In genomic region chr11:69261116-69261515, GRCh38 we compare ENCODE assay signal across 24 cellular contexts. TPM values are rescaled to one million over a fixed set of nuclear protein-coding genes. Genes with fewer than 3 reads are reported as not detected.
DNase-seq lines count a peak whose midpoint lies in the region; ATAC-seq, FAIRE-seq and TF ChIP-seq lines count a peak whose summit lies in the region.
"Had no signal": no experiment of that assay in that cellular context is flagged by ENCODE, and none has a peak within 500 bp of the region (broad histone marks: within the 10 kb centered on the region; RNA-seq: fewer than 3 reads in every experiment).

No MANE protein-coding gene starts in this region.

- H3K36me3 Mint-ChIP-seq in natural killer cell treated with Interleukin-12 subunit alpha and Interleukin-12 subunit beta and Interleukin-15 and Interleukin-18, amount 100 ng/mL, for 72 hours, result no peaks in the 10 kb centered on the region
- no peaks in the 10 kb centered on the region for H3K36me3 Mint-ChIP-seq in natural killer cell
- H3K36me3 Mint-ChIP-seq: CD4-positive, CD25-positive, alpha-beta regulatory T cell had no signal

- H3K4ac ChIP-seq in H1 (replicated peaks; ENCODE audit: insufficient read length, low read depth, low read length), result no peak overlapping the region
- H3K4ac ChIP-seq in neuronal stem cell (ENCODE audit: low read length), result no peak overlapping the region

- no peak overlapping the region for H3K9ac ChIP-seq in H1 (replicated peaks in 1 of 4; ENCODE audit: extremely low read depth in 1 of 4, low read depth in 3 of 4, low read length in 3 of 4)
- no peak overlapping the region for H3K9ac ChIP-seq in neuronal stem cell (ENCODE audit: low read depth, low read length, poor library complexity)
- H3K9ac ChIP-seq: GM23248 had no signal

- no peak overlapping the region for H3K18ac ChIP-seq in H1 (ENCODE audit: extremely low read depth, low read length)
- peak overlapping the region; percentile 49 for H3K18ac ChIP-seq in neuronal stem cell (ENCODE audit: low read length)

- no peak overlapping the region for H3K4me2 ChIP-seq in H1 (ENCODE audit: insufficient read depth in 1 of 2, low read depth in 2 of 2, low read length in 2 of 2)
- H3K4me2 ChIP-seq in neuronal stem cell (ENCODE audit: insufficient read depth, low read length, poor library complexity, severe bottlenecking), result no peak overlapping the region

- no peaks in the 10 kb centered on the region for H3K36me3 ChIP-seq in H1 (ENCODE audit: control insufficient read depth in 2 of 4, insufficient read depth in 4 of 4, low read length in 3 of 4)
- H3K36me3 ChIP-seq in neuronal stem cell (replicated peaks in 1 of 2; ENCODE audit: control insufficient read depth in 2 of 2, insufficient read depth in 2 of 2, low read length in 2 of 2), result no peaks in the 10 kb centered on the region
- H3K36me3 ChIP-seq: BE2C had no signal

- peaks cover 0 to 2% of the 10 kb centered on the region in 2 experiments for H4K20me1 ChIP-seq in H1 (replicated peaks in 1 of 2; ENCODE audit: control insufficient read depth in 1 of 2, insufficient read depth in 2 of 2, low read length in 2 of 2)

- H4K8ac ChIP-seq in H1 (ENCODE audit: extremely low read depth, insufficient read depth, low read length) (no peak overlapping the region), neuronal stem cell (ENCODE audit: low read depth, low read length) (no peak overlapping the region)

- DNase-seq in natural killer cell treated with Interleukin-12 subunit alpha and Interleukin-12 subunit beta and Interleukin-15 and Interleukin-18, amount 100 ng/mL, for 72 hours (ENCODE audit: low spot score), result peak; percentile 12
- DNase-seq in natural killer cell (no peak), H1 (ENCODE audit: low read depth in 1 of 2, low spot score in 2 of 2) (no peak), neuronal stem cell (ENCODE audit: low spot score) (no peak), GM10248 (ENCODE audit: extremely low spot score) (no peak)
- DNase-seq in stimulated activated CD4-positive, alpha-beta T cell treated with anti-CD3 and anti-CD28 coated beads, Interleukin-4, amount 100 ng/mL, for 4 hours, result no peak
- DNase-seq: ACHN; BE2C; C1 segment of cervical spinal cord; CD4-positive, CD25-positive, alpha-beta regulatory T cell; CD8-positive, alpha-beta memory T cell; COR-L47; DMS 273 treated with DMSO at 0.1 percent for 48 hours; DMS53; DND-41; EL; GM23248; HCEC 1CT had no signal

- no peak for TF ChIP-seq POLR2A in H1 (IDR thresholded peaks at IDR 0.05; ENCODE audit: control extremely low read depth in 1 of 2, low read depth in 2 of 2, low read length in 2 of 2)

- H3K79me1 ChIP-seq in H1 (ENCODE audit: low read depth, low read length), result no peaks in the 10 kb centered on the region
- H3K79me1 ChIP-seq in neuronal stem cell (ENCODE audit: low read depth, low read length), result no peaks in the 10 kb centered on the region

- H2AFZ ChIP-seq in H1 (ENCODE audit: low read length) (no peak overlapping the region), neuronal stem cell (ENCODE audit: low read length) (no peak overlapping the region)
- H2AFZ ChIP-seq: GM23248 had no signal

- CTCF ChIA-PET in H1 (lab: Charles Lee; ENCODE audit: partially characterized antibody), result no interaction called here
- CTCF ChIA-PET in GM10248 (lab: Yijun Ruan, JAX), result no interaction called here

- H2AK5ac ChIP-seq in H1 (ENCODE audit: low read depth, low read length) (no peak overlapping the region), neuronal stem cell (ENCODE audit: low read depth, low read length) (peak overlapping the region; percentile 36)

- peak overlapping the region; percentile 46; the same call in 1 of the 2 replicates for H2BK15ac ChIP-seq in H1 (ENCODE audit: low read length)
- no peak overlapping the region for H2BK15ac ChIP-seq in neuronal stem cell (ENCODE audit: low read length)

- TF ChIP-seq RAD21 in H1 (IDR thresholded peaks at IDR 0.05 in 1 of 2, conservative IDR thresholded peaks at IDR 0.05 in 1 of 2; ENCODE audit: low read depth in 2 of 2, low read length in 2 of 2), result no peak

- H3K27ac Mint-ChIP-seq in natural killer cell treated with Interleukin-12 subunit alpha and Interleukin-12 subunit beta and Interleukin-15 and Interleukin-18, amount 100 ng/mL, for 72 hours, result no peak overlapping the region
- H3K27ac Mint-ChIP-seq in natural killer cell, result no peak overlapping the region
- H3K27ac Mint-ChIP-seq: CD4-positive, CD25-positive, alpha-beta regulatory T cell; CD8-positive, alpha-beta memory T cell had no signal

- no peak overlapping the region for H3K56ac ChIP-seq in H1 (replicated peaks; ENCODE audit: insufficient read length, low read depth, low read length)

- H3K79me2 ChIP-seq in H1 (ENCODE audit: control insufficient read depth in 1 of 2, insufficient read depth in 2 of 2, low read length in 2 of 2), result no peaks in the 10 kb centered on the region

- H3K4me1 Mint-ChIP-seq in natural killer cell treated with Interleukin-12 subunit alpha and Interleukin-12 subunit beta and Interleukin-15 and Interleukin-18, amount 100 ng/mL, for 72 hours (ENCODE audit: low read depth in 2 of 2), result peaks cover 0 to 6% of the 10 kb centered on the region in 2 donors
- peaks cover 0 to 5% of the 10 kb centered on the region in 2 donors for H3K4me1 Mint-ChIP-seq in natural killer cell
- H3K4me1 Mint-ChIP-seq: CD8-positive, alpha-beta memory T cell had no signal

- no peak for TF ChIP-seq EP300 in H1 (IDR thresholded peaks at IDR 0.05; ENCODE audit: borderline replicate concordance in 1 of 2, low read depth in 2 of 2, low read length in 2 of 2)

- H3K23ac ChIP-seq in H1 (ENCODE audit: insufficient read length) (no peak overlapping the region), neuronal stem cell (ENCODE audit: low read depth, low read length, poor library complexity) (no peak overlapping the region)

- no peak overlapping the region for H3K14ac ChIP-seq in H1 (ENCODE audit: insufficient read length)
- no peak overlapping the region for H3K14ac ChIP-seq in neuronal stem cell (ENCODE audit: low read length)

- H2BK120ac ChIP-seq in H1 (replicated peaks; ENCODE audit: low read depth, low read length), result no peak overlapping the region
- H2BK120ac ChIP-seq in neuronal stem cell (ENCODE audit: low read depth, low read length), result no peak overlapping the region

- H2BK12ac ChIP-seq in H1 (ENCODE audit: low read depth, low read length), result no peak overlapping the region
- no peak overlapping the region for H2BK12ac ChIP-seq in neuronal stem cell (ENCODE audit: low read length)

- POLR2A ChIA-PET in H1 (lab: Charles Lee; ENCODE audit: partially characterized antibody), result no interaction called here
- POLR2A ChIA-PET in GM10248 (lab: Yijun Ruan, JAX), result interaction anchor here (0.6 kb wide), 1 partner anchor 16 kb away, joined by 5 read pairs; no protein-coding TSS in a partner anchor

- TF ChIP-seq CTCF in natural killer cell (IDR thresholded peaks at IDR 0.05) (no peak), H1 (IDR thresholded peaks at IDR 0.05; ENCODE audit: control extremely low read depth in 1 of 3, insufficient read depth in 1 of 3, low read depth in 1 of 3, low read length in 3 of 3) (no peak), GM10248 (IDR thresholded peaks at IDR 0.05; ENCODE audit: control extremely low read depth, extremely low read depth, low read depth, missing control alignments) (no peak)

- H3K4me1 ChIP-seq in H1 (replicated peaks in 1 of 4; ENCODE audit: control insufficient read depth in 3 of 4, insufficient read depth in 4 of 4, low read length in 3 of 4) (peaks cover 4 to 8% (median 6%) of the 10 kb centered on the region in 4 experiments; a peak in 6 of 7 replicates), neuronal stem cell (ENCODE audit: control insufficient read depth in 2 of 2, insufficient read depth in 1 of 2, low read depth in 1 of 2, low read length in 2 of 2) (peaks cover 0 to 6% of the 10 kb centered on the region in 2 donors)

- no peak for FAIRE-seq in H1 (lab: Jason Lieb, UNC)
- FAIRE-seq: A204.1, GM12891, GM19239, H54, HTR-8/SVneo had no signal

- H2BK5ac ChIP-seq in H1 (ENCODE audit: low read depth, low read length), result no peak overlapping the region
- H2BK5ac ChIP-seq in neuronal stem cell (ENCODE audit: low read length), result no peak overlapping the region

- H3K27me3 ChIP-seq in H1 (replicated peaks in 1 of 4; ENCODE audit: control insufficient read depth in 3 of 4, extremely low read depth in 1 of 4, insufficient read depth in 3 of 4, low read length in 3 of 4), result peaks cover 0 to 3% (median under 1%) of the 10 kb centered on the region in 4 experiments; a peak in 1 of 7 replicates
- no peaks in the 10 kb centered on the region for H3K27me3 ChIP-seq in neuronal stem cell (ENCODE audit: control insufficient read depth in 3 of 3, insufficient read depth in 3 of 3, low read depth in 1 of 3, low read length in 3 of 3)
- H3K27me3 ChIP-seq: BE2C had no signal

- no peak overlapping the region for H3K4me3 ChIP-seq in H1 (ENCODE audit: extremely low read depth in 1 of 4, insufficient read depth in 2 of 4, low read depth in 3 of 4, low read length in 4 of 4)
- H3K4me3 ChIP-seq in neuronal stem cell (ENCODE audit: low read length in 2 of 2), result no peak overlapping the region
- H3K4me3 ChIP-seq: GM23248 had no signal

- H4K91ac ChIP-seq in H1 (replicated peaks; ENCODE audit: insufficient read length, low read length) (no peak overlapping the region), neuronal stem cell (ENCODE audit: low read depth, low read length, poor library complexity) (no peak overlapping the region)

- no peak overlapping the region for H2BK20ac ChIP-seq in H1 (ENCODE audit: low read length)

- 0 out of 4 replicates have a peak, but pooled peaks cover 2 to 5% of the 10 kb centered on the region in 2 experiments for H3K9me3 ChIP-seq in H1 (ENCODE audit: insufficient read depth in 2 of 2, low read depth in 1 of 2, low read length in 1 of 2)
- peaks cover 0 to 2% of the 10 kb centered on the region in 2 donors for H3K9me3 ChIP-seq in neuronal stem cell (replicated peaks in 1 of 2; ENCODE audit: control insufficient read depth in 2 of 2, insufficient read depth in 1 of 2, low read depth in 1 of 2, low read length in 2 of 2)
- H3K9me3 ChIP-seq: BE2C had no signal

- no peak overlapping the region for H3K4me3 Mint-ChIP-seq in natural killer cell treated with Interleukin-12 subunit alpha and Interleukin-12 subunit beta and Interleukin-15 and Interleukin-18, amount 100 ng/mL, for 72 hours
- H3K4me3 Mint-ChIP-seq in natural killer cell, result no peak overlapping the region
- H3K4me3 Mint-ChIP-seq: CD4-positive, CD25-positive, alpha-beta regulatory T cell; CD8-positive, alpha-beta memory T cell had no signal

- no peak overlapping the region for H3K27ac ChIP-seq in H1 (ENCODE audit: low read depth, low read length)
- H3K27ac ChIP-seq in neuronal stem cell (replicated peaks; ENCODE audit: low read length), result no peak overlapping the region
- H3K27ac ChIP-seq: GM23248 had no signal

- H4K5ac ChIP-seq in H1 (ENCODE audit: insufficient read length, low read depth, low read length), result no peak overlapping the region

- peaks cover 7% of the 10 kb centered on the region; the same call in 1 of the 2 replicates for H3K23me2 ChIP-seq in H1 (ENCODE audit: low read depth, low read length)

- H3K9me3 Mint-ChIP-seq in natural killer cell treated with Interleukin-12 subunit alpha and Interleukin-12 subunit beta and Interleukin-15 and Interleukin-18, amount 100 ng/mL, for 72 hours, result no peaks in the 10 kb centered on the region
- peaks cover 0 to 6% of the 10 kb centered on the region in 2 donors for H3K9me3 Mint-ChIP-seq in natural killer cell

- 89% methylated on average over 3 of the region's 3 CpGs; no CpG with 5 or more reads in 1 of the 2 experiments for WGBS in H1 (ENCODE audit: extremely low coverage in 1 of 2, insufficient coverage in 1 of 2, insufficient read length in 1 of 2, insufficient replicate concordance in 2 of 2, low coverage in 1 of 2, low lambda C conversion rate in 2 of 2, missing lambda C conversion rate in 1 of 2), 2 experiments
- WGBS in neuronal stem cell (ENCODE audit: extremely low coverage in 2 of 2, insufficient read length in 2 of 2, insufficient replicate concordance in 1 of 2), 2 donors, result no CpG with 5 or more reads among the region's 3 CpGs

- intact Hi-C loops in natural killer cell (cut with micrococcal nuclease), result no loop called here

- no peak for ATAC-seq in natural killer cell treated with Interleukin-12 subunit alpha and Interleukin-12 subunit beta and Interleukin-15 and Interleukin-18, amount 100 ng/mL, for 72 hours
- ATAC-seq in natural killer cell (no peak), GM21367 (IDR thresholded peaks at IDR 0.05; ENCODE audit: unreplicated experiment) (no peak)

- peaks cover 16 to 29% of the 10 kb centered on the region in 2 donors for H3K27me3 Mint-ChIP-seq in natural killer cell treated with Interleukin-12 subunit alpha and Interleukin-12 subunit beta and Interleukin-15 and Interleukin-18, amount 100 ng/mL, for 72 hours
- peaks cover 23 to 33% of the 10 kb centered on the region in 2 donors for H3K27me3 Mint-ChIP-seq in natural killer cell (ENCODE audit: low read depth in 2 of 2)
- H3K27me3 Mint-ChIP-seq: CD4-positive, CD25-positive, alpha-beta regulatory T cell had no signal

RNA-seq across cellular contexts. Expression of gene MYEOV, which starts 32.8 kb away (rescaled TPM):
- not detected for total RNA-seq in natural killer cell treated with Interleukin-12 subunit alpha and Interleukin-12 subunit beta and Interleukin-15 and Interleukin-18, amount 100 ng/mL, for 72 hours
- 1 to 10 TPM in 2 of 3 donors, not detected in 1; 1.1 to 1.2 TPM for total RNA-seq in natural killer cell
- total RNA-seq in H1 (2021; fragmentation: NEBNext Ultra II Directional; extraction: Animal tissue kit (Norgen Biotek cat#: 25700)), result 0.67 and 0.86 TPM in 2 replicates
- polyA plus RNA-seq in H1 (2011; rRNA removed), result 0.44 and 1.0 TPM in 2 replicates
- polyA plus RNA-seq in H1 (2011; cell fraction: cytosol; rRNA removed), result 0.50 TPM
- 2.3 TPM for polyA plus RNA-seq in H1 (2011; cell fraction: nucleus; rRNA removed)
- polyA plus RNA-seq in H1 (2012, experiment 1 of 2), result 0.47 to 1.2 TPM (median 0.68 TPM) in 3 of 4 replicates, not detected in the other
- polyA plus RNA-seq in H1 (2012, experiment 2 of 2), result 0.20 TPM
- 0.36 TPM for polyA plus RNA-seq in H1 (2013, experiment 1 of 2)
- polyA plus RNA-seq in H1 (2013, experiment 2 of 2), result 0.35 TPM
- 0.16 and 0.24 TPM in 2 replicates for polyA minus RNA-seq in H1 (2011; rRNA and poly(A)+ RNA removed)
- polyA minus RNA-seq in H1 (2011; cell fraction: cytosol; rRNA and poly(A)+ RNA removed), result 0.44 TPM
- 2.0 TPM for polyA minus RNA-seq in H1 (2011; cell fraction: nucleus; rRNA and poly(A)+ RNA removed)
- polyA plus RNA-seq in neuronal stem cell (2013, experiment 1 of 2), result 0.08 TPM
- polyA plus RNA-seq in neuronal stem cell (2013, experiment 2 of 2), result 0.26 TPM
- polyA plus RNA-seq: CD4-positive, CD25-positive, alpha-beta regulatory T cell; CD8-positive, alpha-beta memory T cell had no signal
